11 cellular contexts compared by ENCODE assay signal in genomic region chr3:13018561-13019242, GRCh38. TPM values are rescaled to one million over a fixed set of nuclear protein-coding genes. Genes with fewer than 3 reads are reported as not detected.
DNase-seq lines count a peak whose midpoint lies in the region; ATAC-seq and TF ChIP-seq lines count a peak whose summit lies in the region.
"Had no signal": no experiment of that assay in that cellular context is flagged by ENCODE, and none has a peak within 500 bp of the region (broad histone marks: within the 10 kb centered on the region; RNA-seq: fewer than 3 reads in every experiment).

No MANE protein-coding gene starts in this region.

- TF ChIP-seq CTCF in AG04450 (IDR thresholded peaks at IDR 0.05; ENCODE audit: low read depth, low read length) (no peak), KMS-11 (conservative IDR thresholded peaks at IDR 0.05; ENCODE audit: low read depth, low read length) (no peak), endodermal cell (conservative IDR thresholded peaks at IDR 0.05) (no peak), mucosa of descending colon (IDR thresholded peaks at IDR 0.05) (no peak)

- no peaks in the 10 kb centered on the region for H4K20me1 ChIP-seq in KMS-11 (ENCODE audit: insufficient read depth)

- H3K4me3 ChIP-seq in AG04450 (ENCODE audit: low read depth, low read length) (peak overlapping the region; percentile 43), KMS-11 (IDR thresholded peaks at IDR 0.05; ENCODE audit: insufficient read depth, low read depth, low read length) (peak overlapping the region; percentile 15), endodermal cell (ENCODE audit: low read length) (no peak overlapping the region), mucosa of descending colon (no peak overlapping the region)
- H3K4me3 ChIP-seq: right lobe of liver had no signal

- WGBS in endodermal cell (ENCODE audit: insufficient coverage in 1 of 2, insufficient read length in 1 of 2), 2 experiments, result 54 to 76% methylated on average over 5 to 15 of the region's 15 CpGs

- H3K36me3 ChIP-seq in KMS-11 (ENCODE audit: insufficient read depth), result no peaks in the 10 kb centered on the region
- H3K36me3 ChIP-seq in endodermal cell (ENCODE audit: control insufficient read depth, insufficient read depth, low read length), result no peaks in the 10 kb centered on the region
- H3K36me3 ChIP-seq in mucosa of descending colon (ENCODE audit: low read depth), result no peaks in the 10 kb centered on the region
- H3K36me3 ChIP-seq: right lobe of liver, stomach had no signal

- peaks cover 40% of the 10 kb centered on the region for H3K4me1 ChIP-seq in KMS-11 (ENCODE audit: low read depth, poor library complexity, severe bottlenecking)
- H3K4me1 ChIP-seq in endodermal cell (ENCODE audit: control insufficient read depth, insufficient read depth, low read length), result peaks cover 14% of the 10 kb centered on the region
- peaks cover 11% of the 10 kb centered on the region for H3K4me1 ChIP-seq in mucosa of descending colon (ENCODE audit: low read depth)
- H3K4me1 ChIP-seq: right lobe of liver had no signal

- CTCF ChIA-PET in AG04450 (lab: Charles Lee), result interaction anchor here (2.1 kb wide), 1 partner anchor 74 kb away, joined by 6 read pairs; no protein-coding TSS in a partner anchor

- no peaks in the 10 kb centered on the region for H3K36me3 Mint-ChIP-seq in endodermal cell (ENCODE audit: low read depth)
- H3K36me3 Mint-ChIP-seq in natural killer cell treated with Interleukin-12 subunit alpha and Interleukin-12 subunit beta and Interleukin-15 and Interleukin-18, amount 100 ng/mL, for 72 hours, result no peaks in the 10 kb centered on the region

- H3K27ac Mint-ChIP-seq in endodermal cell, result no peak overlapping the region
- H3K27ac Mint-ChIP-seq in natural killer cell treated with Interleukin-12 subunit alpha and Interleukin-12 subunit beta and Interleukin-15 and Interleukin-18, amount 100 ng/mL, for 72 hours, result peak overlapping the region; percentile 98

- H3K27me3 ChIP-seq in AG04450 (ENCODE audit: control insufficient read depth, insufficient read depth, low read length) (no peaks in the 10 kb centered on the region), KMS-11 (ENCODE audit: insufficient read depth, low read depth) (no peaks in the 10 kb centered on the region), endodermal cell (ENCODE audit: control insufficient read depth, insufficient read depth, low read length, poor library complexity, severe bottlenecking) (no peaks in the 10 kb centered on the region)
- H3K27me3 ChIP-seq: right lobe of liver, stomach had no signal

- H3K9ac ChIP-seq in KMS-11 (peak overlapping the region; percentile 77), endodermal cell (ENCODE audit: extremely low read depth, low read length, poor library complexity, severe bottlenecking) (no peak overlapping the region)

- H3K4me1 Mint-ChIP-seq in endodermal cell, result peaks cover 15% of the 10 kb centered on the region
- H3K4me1 Mint-ChIP-seq in natural killer cell treated with Interleukin-12 subunit alpha and Interleukin-12 subunit beta and Interleukin-15 and Interleukin-18, amount 100 ng/mL, for 72 hours (ENCODE audit: low read depth in 2 of 2), result peaks cover 27 to 37% of the 10 kb centered on the region in 2 donors

- no peaks in the 10 kb centered on the region for H3K27me3 Mint-ChIP-seq in endodermal cell (ENCODE audit: insufficient read depth)
- no peaks in the 10 kb centered on the region for H3K27me3 Mint-ChIP-seq in natural killer cell treated with Interleukin-12 subunit alpha and Interleukin-12 subunit beta and Interleukin-15 and Interleukin-18, amount 100 ng/mL, for 72 hours

- DNase-seq in AG04450 (ENCODE audit: low read depth, low spot score) (no peak), endodermal cell (peak; percentile 61), mucosa of descending colon (no peak), NCI-H1694 treated with DMSO at 0.1 percent for 48 hours (lab: John Stamatoyannopoulos, UW) (no peak)
- peak; percentile 28 for DNase-seq in natural killer cell treated with Interleukin-12 subunit alpha and Interleukin-12 subunit beta and Interleukin-15 and Interleukin-18, amount 100 ng/mL, for 72 hours (ENCODE audit: low spot score)
- DNase-seq: stomach had no signal

- H3K9me3 ChIP-seq in AG04450 (ENCODE audit: control insufficient read depth, insufficient read depth, low read length) (no peaks in the 10 kb centered on the region; the same call in 1 of the 2 replicates), endodermal cell (ENCODE audit: control insufficient read depth, low read length) (no peaks in the 10 kb centered on the region), mucosa of descending colon (no peaks in the 10 kb centered on the region)
- H3K9me3 ChIP-seq: right lobe of liver, stomach had no signal

- H2AFZ ChIP-seq in KMS-11 (ENCODE audit: low read depth), result no peak overlapping the region

- H3K9me3 Mint-ChIP-seq in endodermal cell, result no peaks in the 10 kb centered on the region
- no peaks in the 10 kb centered on the region for H3K9me3 Mint-ChIP-seq in natural killer cell treated with Interleukin-12 subunit alpha and Interleukin-12 subunit beta and Interleukin-15 and Interleukin-18, amount 100 ng/mL, for 72 hours

- no peak overlapping the region for H3K4me3 Mint-ChIP-seq in endodermal cell
- H3K4me3 Mint-ChIP-seq in natural killer cell treated with Interleukin-12 subunit alpha and Interleukin-12 subunit beta and Interleukin-15 and Interleukin-18, amount 100 ng/mL, for 72 hours, result no peak overlapping the region

- H3K4me2 ChIP-seq in KMS-11, result peak overlapping the region; percentile 96

- intact Hi-C loops in mucosa of descending colon (cut with DNase I, micrococcal nuclease), result no loop called here

- no peak for ATAC-seq in natural killer cell treated with Interleukin-12 subunit alpha and Interleukin-12 subunit beta and Interleukin-15 and Interleukin-18, amount 100 ng/mL, for 72 hours
- ATAC-seq in mucosa of descending colon, result no peak
- ATAC-seq in GM18867 (IDR thresholded peaks at IDR 0.05; ENCODE audit: unreplicated experiment), result no peak
- ATAC-seq in HG02763 (IDR thresholded peaks at IDR 0.05; ENCODE audit: unreplicated experiment), result no peak

- H3K27ac ChIP-seq in AG04450 (ENCODE audit: low read depth, low read length) (peak overlapping the region; percentile 75), KMS-11 (peak overlapping the region; percentile 94), endodermal cell (ENCODE audit: low read depth, low read length) (peak overlapping the region; percentile 86)
- H3K27ac ChIP-seq: HL-60, right lobe of liver had no signal

- POLR2A ChIA-PET in AG04450 (lab: Yijun Ruan, JAX), result no interaction called here

- peaks cover 40% of the 10 kb centered on the region for H3K79me2 ChIP-seq in KMS-11 (ENCODE audit: insufficient read depth, low read depth)

RNA-seq across cellular contexts. Expression of gene IQSEC1, which starts 54.5 kb away (rescaled TPM):
- 3.6 and 5.4 TPM in 2 replicates for polyA plus RNA-seq in AG04450 (2011; rRNA removed)
- polyA minus RNA-seq in AG04450 (2011; rRNA and poly(A)+ RNA removed), result 8.9 and 9.6 TPM in 2 replicates
- total RNA-seq in endodermal cell (10 to 100 TPM; 22.7 to 24.5 TPM), mucosa of descending colon (10 to 100 TPM; 19.8 to 42.2 (median 21.9) TPM)
- 39.0 TPM for polyA plus RNA-seq in endodermal cell (2013, experiment 1 of 2)
- polyA plus RNA-seq in endodermal cell (2013, experiment 2 of 2), result 38.9 TPM
- total RNA-seq in natural killer cell treated with Interleukin-12 subunit alpha and Interleukin-12 subunit beta and Interleukin-15 and Interleukin-18, amount 100 ng/mL, for 72 hours, result 10 to 100 TPM; 93.7 to 95.8 TPM

Comparison
In these comparisons a context has a peak if more than half of its experiments do, and no peak if none do; other contexts are left out.
1. DNase-seq: peak in endodermal cell (single experiment) and natural killer cell treated with Interleukin-12 subunit alpha and Interleukin-12 subunit beta and Interleukin-15 and Interleukin-18, amount 100 ng/mL, for 72 hours (single experiment); none in AG04450 (single experiment), mucosa of descending colon (0 of 3) and NCI-H1694 treated with DMSO at 0.1 percent for 48 hours (single experiment).
2. H3K4me3 ChIP-seq: peak in AG04450 (single experiment) and KMS-11 (single experiment); none in endodermal cell (single experiment) and mucosa of descending colon (single experiment).
3. Peak in every context shown above with its lines, with median percentiles within 50 percentile points of each other: H3K27ac ChIP-seq.